In the genomic region with DNA sequence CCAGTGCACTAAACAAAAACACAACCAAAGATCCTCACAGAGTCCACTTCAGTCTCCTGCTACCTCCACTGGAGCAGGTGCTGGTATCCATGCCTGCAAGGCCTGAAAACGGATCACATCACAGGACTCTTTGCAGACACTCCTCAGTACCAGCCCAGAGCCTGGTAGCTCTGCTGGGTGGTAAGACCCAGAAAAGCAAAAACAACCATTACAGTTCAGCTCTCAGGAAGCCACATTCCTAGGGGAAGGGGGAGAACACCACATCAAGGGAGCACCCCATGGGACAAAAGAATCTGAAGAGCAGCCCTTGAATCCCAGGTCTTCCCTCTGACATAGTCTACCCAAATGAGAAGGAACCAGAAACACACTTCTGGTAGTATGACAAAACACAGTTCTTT, we compare ENCODE assay signal across 19 cellular contexts. TPM values are rescaled to one million over a fixed set of nuclear protein-coding genes. Genes with fewer than 3 reads are reported as not detected.
DNase-seq lines count a peak whose midpoint lies in the region; ATAC-seq and TF ChIP-seq lines count a peak whose summit lies in the region.
"Had no signal": no experiment of that assay in that cellular context is flagged by ENCODE, and none has a peak within 500 bp of the region (broad histone marks: within the 10 kb centered on the region; RNA-seq: fewer than 3 reads in every experiment).

No MANE protein-coding gene starts in this region.

- no peak overlapping the region for H2BK20ac ChIP-seq in H9 (ENCODE audit: low read depth, low read length, poor library complexity, severe bottlenecking)

- H3K4me2 ChIP-seq in H9 (ENCODE audit: insufficient read depth, insufficient read length, low read length) = no peak overlapping the region
- peak overlapping the region; percentile 49 for H3K4me2 ChIP-seq in Karpas-422 (ENCODE audit: low read depth, low read length, poor library complexity, severe bottlenecking)
- H3K4me2 ChIP-seq: SK-N-SH had no signal

- H3K4me3 ChIP-seq in Karpas-422 (ENCODE audit: low read length) (no peak overlapping the region), endodermal cell (ENCODE audit: low read length) (no peak overlapping the region)
- H3K4me3 ChIP-seq: GM23248, MG63 had no signal

- no peak overlapping the region for H3K23ac ChIP-seq in H9 (ENCODE audit: insufficient read length, low read depth, low read length)

- TF ChIP-seq CTCF in H9 (conservative IDR thresholded peaks at IDR 0.05) (no peak), endodermal cell (conservative IDR thresholded peaks at IDR 0.05) (no peak), progenitor cell of endocrine pancreas (IDR thresholded peaks at IDR 0.05; ENCODE audit: unreplicated experiment) (no peak)

- H2AFZ ChIP-seq in H9 (ENCODE audit: low read length) = peak overlapping the region; percentile 40
- H2AFZ ChIP-seq in Karpas-422 (ENCODE audit: low read length) = no peak overlapping the region
- H2AFZ ChIP-seq: GM23248 had no signal

- H3T11ph ChIP-seq in H9 (ENCODE audit: low read length) = no peak overlapping the region

- no peak overlapping the region for H3K56ac ChIP-seq in H9 (ENCODE audit: insufficient read length, low read depth, low read length)

- peaks cover 25 to 26% of the 10 kb centered on the region in 2 experiments for H3K4me1 Mint-ChIP-seq in H9
- H3K4me1 Mint-ChIP-seq in endodermal cell = peaks cover 19% of the 10 kb centered on the region
- peaks cover 2% of the 10 kb centered on the region for H3K4me1 Mint-ChIP-seq in progenitor cell of endocrine pancreas (ENCODE audit: low read depth)
- no peaks in the 10 kb centered on the region for H3K4me1 Mint-ChIP-seq in T-helper 2 cell treated with Interferon-gamma antibody and Interleukin-4, amounts not matched to agents 5 μg/mL and 100 μg/mL, for 36 hours (ENCODE audit: low read depth)
- H3K4me1 Mint-ChIP-seq: T-cell had no signal

- peaks cover 7% of the 10 kb centered on the region for H3K27me3 Mint-ChIP-seq in H9 (ENCODE audit: low read depth)
- peaks cover 1% of the 10 kb centered on the region for H3K27me3 Mint-ChIP-seq in endodermal cell (ENCODE audit: insufficient read depth)
- no peaks in the 10 kb centered on the region for H3K27me3 Mint-ChIP-seq in progenitor cell of endocrine pancreas
- H3K27me3 Mint-ChIP-seq in T-helper 2 cell treated with Interferon-gamma antibody and Interleukin-4, amounts not matched to agents 5 μg/mL and 100 μg/mL, for 36 hours (ENCODE audit: low read depth) = peaks cover 8% of the 10 kb centered on the region

- no peak overlapping the region for H2BK5ac ChIP-seq in H9 (ENCODE audit: insufficient read length, low read length)

- H4K5ac ChIP-seq in H9 (ENCODE audit: insufficient read length, low read depth, low read length) = no peak overlapping the region

- no peak for ATAC-seq in HG02938 (IDR thresholded peaks at IDR 0.05; ENCODE audit: unreplicated experiment)
- ATAC-seq: T-cell had no signal

- H2BK12ac ChIP-seq in H9 (ENCODE audit: insufficient read length, low read depth, low read length) = no peak overlapping the region

- no peak overlapping the region for H3K27ac ChIP-seq in H9 (ENCODE audit: insufficient read length, low read depth, low read length)
- no peak overlapping the region for H3K27ac ChIP-seq in Karpas-422 (ENCODE audit: low read length)
- no peak overlapping the region for H3K27ac ChIP-seq in endodermal cell (ENCODE audit: low read depth, low read length)
- H3K27ac ChIP-seq: C4-2B, GM23248 had no signal

- H3K27me3 ChIP-seq in H9 (ENCODE audit: insufficient read depth, low read length) (no peaks in the 10 kb centered on the region), Karpas-422 (ENCODE audit: low read length) (no peaks in the 10 kb centered on the region), endodermal cell (ENCODE audit: control insufficient read depth, insufficient read depth, low read length, poor library complexity, severe bottlenecking) (no peaks in the 10 kb centered on the region)
- H3K27me3 ChIP-seq: MG63 had no signal

- no CpG with 5 or more reads among the region's 1 CpG for WGBS in H9 (ENCODE audit: extremely low coverage, insufficient read length, low lambda C conversion rate)
- 88 to 100% methylated on average over 1 of the region's 1 CpG for WGBS in endodermal cell (ENCODE audit: insufficient coverage in 1 of 2, insufficient read length in 1 of 2), 2 experiments

- H3K9ac ChIP-seq in H9 (ENCODE audit: extremely low read depth, insufficient read length, low read length) (no peak overlapping the region), Karpas-422 (ENCODE audit: low read length) (no peak overlapping the region), endodermal cell (ENCODE audit: extremely low read depth, low read length, poor library complexity, severe bottlenecking) (no peak overlapping the region)
- H3K9ac ChIP-seq: GM23248, SK-N-SH had no signal

- H3K14ac ChIP-seq in H9 (ENCODE audit: insufficient read depth, low read length) = no peak overlapping the region

- H3K18ac ChIP-seq in H9 (ENCODE audit: insufficient read length, low read depth, low read length) = no peak overlapping the region

- H2AK5ac ChIP-seq in H9 (ENCODE audit: insufficient read length, low read length) = no peak overlapping the region

- no peaks in the 10 kb centered on the region for H3K23me2 ChIP-seq in H9 (ENCODE audit: insufficient read length, low read depth, low read length, poor library complexity, severe bottlenecking)

- H3K36me3 ChIP-seq in Karpas-422 (ENCODE audit: insufficient read depth, low read length) = no peaks in the 10 kb centered on the region
- H3K36me3 ChIP-seq in endodermal cell (ENCODE audit: control insufficient read depth, insufficient read depth, low read length) = no peaks in the 10 kb centered on the region
- H3K36me3 ChIP-seq: MG63 had no signal

- H3K36me3 Mint-ChIP-seq in H9 (ENCODE audit: insufficient read depth in 1 of 3, low read depth in 3 of 3) (peaks cover 9 to 30% (median 12%) of the 10 kb centered on the region in 3 experiments), endodermal cell (ENCODE audit: low read depth) (no peaks in the 10 kb centered on the region), progenitor cell of endocrine pancreas (ENCODE audit: insufficient read depth) (peaks cover 2% of the 10 kb centered on the region)
- H3K36me3 Mint-ChIP-seq in T-helper 2 cell treated with Interferon-gamma antibody and Interleukin-4, amounts not matched to agents 5 μg/mL and 100 μg/mL, for 36 hours (ENCODE audit: low read depth) = no peaks in the 10 kb centered on the region
- H3K36me3 Mint-ChIP-seq: T-cell had no signal

- peaks cover 10% of the 10 kb centered on the region; the same call in 1 of the 2 replicates for H3K4me1 ChIP-seq in H9 (ENCODE audit: insufficient read depth, low read length)
- H3K4me1 ChIP-seq in Karpas-422 (ENCODE audit: low read length) = peaks cover 27% of the 10 kb centered on the region
- peaks cover 6% of the 10 kb centered on the region for H3K4me1 ChIP-seq in endodermal cell (ENCODE audit: control insufficient read depth, insufficient read depth, low read length)

- no peaks in the 10 kb centered on the region for H3K9me3 ChIP-seq in H9 (ENCODE audit: control insufficient read depth, low read depth, low read length)
- H3K9me3 ChIP-seq in Karpas-422 (ENCODE audit: low read length) = no peaks in the 10 kb centered on the region
- H3K9me3 ChIP-seq in endodermal cell (ENCODE audit: control insufficient read depth, low read length) = peaks cover 22% of the 10 kb centered on the region
- H3K9me3 ChIP-seq: MG63 had no signal

- no peak overlapping the region for H2BK15ac ChIP-seq in H9 (ENCODE audit: low read depth, low read length)

- H4K91ac ChIP-seq in H9 (ENCODE audit: insufficient read length, low read depth, low read length) = no peak overlapping the region

- peak overlapping the region; percentile 69 for H2BK120ac ChIP-seq in H9 (ENCODE audit: low read depth, low read length, poor library complexity, severe bottlenecking)

- peaks cover 23 to 29% of the 10 kb centered on the region in 2 experiments for H3K9me3 Mint-ChIP-seq in H9
- peaks cover 26% of the 10 kb centered on the region for H3K9me3 Mint-ChIP-seq in endodermal cell
- peaks cover 31% of the 10 kb centered on the region for H3K9me3 Mint-ChIP-seq in progenitor cell of endocrine pancreas (ENCODE audit: low read depth)
- H3K9me3 Mint-ChIP-seq in T-helper 2 cell treated with Interferon-gamma antibody and Interleukin-4, amounts not matched to agents 5 μg/mL and 100 μg/mL, for 36 hours = no peaks in the 10 kb centered on the region

- H4K20me1 ChIP-seq in H9 (ENCODE audit: control insufficient read depth, insufficient read depth, insufficient read length) (no peaks in the 10 kb centered on the region), Karpas-422 (ENCODE audit: insufficient read depth, low read depth, low read length) (no peaks in the 10 kb centered on the region)

- no peak overlapping the region for H4K8ac ChIP-seq in H9 (replicated peaks; ENCODE audit: insufficient read length, low read depth, low read length)

- H3K4me3 Mint-ChIP-seq in H9 (no peak overlapping the region), endodermal cell (no peak overlapping the region), progenitor cell of endocrine pancreas (ENCODE audit: low read depth) (no peak overlapping the region)
- H3K4me3 Mint-ChIP-seq in T-helper 2 cell treated with Interferon-gamma antibody and Interleukin-4, amounts not matched to agents 5 μg/mL and 100 μg/mL, for 36 hours = no peak overlapping the region
- H3K4me3 Mint-ChIP-seq: T-cell had no signal

- H3K4ac ChIP-seq in H9 (ENCODE audit: low read depth, low read length) = no peak overlapping the region

- no peaks in the 10 kb centered on the region for H3K9me2 ChIP-seq in Karpas-422 (replicated peaks; ENCODE audit: insufficient read depth, low read length)
- H3K9me2 ChIP-seq: SK-N-SH had no signal

- H3K27ac Mint-ChIP-seq in H9 = peak overlapping the region; percentile 24 to 89 (median 27); a peak in 5 of 7 replicates
- peak overlapping the region; percentile 71 for H3K27ac Mint-ChIP-seq in endodermal cell
- H3K27ac Mint-ChIP-seq in progenitor cell of endocrine pancreas = peak overlapping the region; percentile 2
- no peak overlapping the region for H3K27ac Mint-ChIP-seq in T-helper 2 cell treated with Interferon-gamma antibody and Interleukin-4, amounts not matched to agents 5 μg/mL and 100 μg/mL, for 36 hours
- H3K27ac Mint-ChIP-seq: T-cell had no signal

- no peaks in the 10 kb centered on the region for H3K79me1 ChIP-seq in H9 (ENCODE audit: insufficient read depth, low read depth, low read length, poor library complexity, severe bottlenecking)

- DNase-seq in H9 (no peak), Karpas-422 (no peak), endodermal cell (no peak), progenitor cell of endocrine pancreas (ENCODE audit: low spot score, unreplicated experiment) (no peak), NCI-H146 treated with DMSO at 0.1 percent for 48 hours (lab: John Stamatoyannopoulos, UW; ENCODE audit: unreplicated experiment) (no peak), SW480 (ENCODE audit: low spot score) (no peak)
- no peak for DNase-seq in T-helper 2 cell treated with Interferon-gamma antibody and Interleukin-4, amounts not matched to agents 5 μg/mL and 100 μg/mL, for 36 hours (ENCODE audit: low spot score)
- DNase-seq: DND-41, Kasumi-1, NCI-H1092, NCI-H2029 treated with DMSO at 0.1 percent for 48 hours, NCI-H446 treated with DMSO at 0.1 percent for 48 hours, Right ventricle myocardium superior, SK-N-SH, T-cell had no signal

- H3K79me2 ChIP-seq in H9 (ENCODE audit: insufficient read depth, low read length) = no peaks in the 10 kb centered on the region
- H3K79me2 ChIP-seq in Karpas-422 (ENCODE audit: low read length) = no peaks in the 10 kb centered on the region

RNA-seq across cellular contexts. Expression of gene PFN2, which starts 52.5 kb away (rescaled TPM):
- 169 and 174 TPM in 2 replicates for total RNA-seq in H9 (2021)
- 90.2 and 137 TPM in 2 replicates for total RNA-seq in Karpas-422 (2014; rRNA removed; shearing (Covaris generic); ENCODE audit: low replicate concordance)
- 100 to 1,000 TPM; 144 to 157 TPM for total RNA-seq in endodermal cell
- polyA plus RNA-seq in endodermal cell (2013, experiment 1 of 2) = 456 TPM
- 425 TPM for polyA plus RNA-seq in endodermal cell (2013, experiment 2 of 2)
- 233 and 246 TPM in 2 replicates for total RNA-seq in progenitor cell of endocrine pancreas
